ENCODE assay signal across 7 cellular contexts in genomic region chr7:30770936-30771858, GRCh38. TPM values are rescaled to one million over a fixed set of nuclear protein-coding genes. Genes with fewer than 3 reads are reported as not detected.
DNase-seq lines count a peak whose midpoint lies in the region; ATAC-seq and TF ChIP-seq lines count a peak whose summit lies in the region.

Gene MINDY4 (plus strand): TSS chr7:30771417. CDS start chr7:30771494, 77 bp downstream.

- DNase-seq in NCI-H2196 (lab: John Stamatoyannopoulos, UW; ENCODE audit: unreplicated experiment): peak; percentile 87
- DNase-seq in activated CD4-positive, alpha-beta T cell treated with anti-CD3 and anti-CD28 coated beads, Interleukin-2, amount 10 ng/mL, durations not matched to agents 24 days and 14 days: peak; percentile 91
- DNase-seq in colonic mucosa: peak; percentile 83
- peak; percentile 27 to 64 (median 52) for DNase-seq in stimulated activated CD4-positive, alpha-beta T cell treated with anti-CD3 and anti-CD28 coated beads, Interleukin-1b, Interleukin-23, amount 100 ng/mL, for 24 hours (ENCODE audit: low read depth in 4 of 4, low spot score in 1 of 4)

- no peaks in the 10 kb centered on the region for H3K36me3 Mint-ChIP-seq in activated CD4-positive, alpha-beta T cell treated with anti-CD3 and anti-CD28 coated beads, Interleukin-2, amount 10 ng/mL, durations not matched to agents 24 days and 14 days (ENCODE audit: low read depth)

- peak within 1 kb of the TSS; percentile 77 to 79 for H3K9ac ChIP-seq in colonic mucosa (ENCODE audit: low read depth in 2 of 2, low read length in 2 of 2)

- no peak for TF ChIP-seq CTCF in colonic mucosa (IDR thresholded peaks at IDR 0.05)

- H3K9me3 Mint-ChIP-seq in activated CD4-positive, alpha-beta T cell treated with anti-CD3 and anti-CD28 coated beads, Interleukin-2, amount 10 ng/mL, durations not matched to agents 24 days and 14 days: no peaks in the 10 kb centered on the region

- peak within 1 kb of the TSS; percentile 89 for H3K4me3 Mint-ChIP-seq in activated CD4-positive, alpha-beta T cell treated with anti-CD3 and anti-CD28 coated beads, Interleukin-2, amount 10 ng/mL, durations not matched to agents 24 days and 14 days

- peaks cover 5% of the 10 kb centered on the region for H3K4me1 Mint-ChIP-seq in activated CD4-positive, alpha-beta T cell treated with anti-CD3 and anti-CD28 coated beads, Interleukin-2, amount 10 ng/mL, durations not matched to agents 24 days and 14 days

- H3K36me3 ChIP-seq in colonic mucosa: no peaks in the 10 kb centered on the region

- no peaks in the 10 kb centered on the region for H3K9me3 ChIP-seq in colonic mucosa

- intact Hi-C loops in activated CD4-positive, alpha-beta T cell treated with anti-CD3 and anti-CD28 coated beads, Interleukin-2, amount 10 ng/mL, durations not matched to agents 24 days and 14 days (cut with micrococcal nuclease): loop anchor here (5.0 kb wide), 1 partner anchor 744 kb away; the partner anchor contains the start of genes FKBP14 and PLEKHA8
- intact Hi-C loops in colonic mucosa (cut with DNase I): no loop called here

- H3K27me3 ChIP-seq in colonic mucosa: no peaks in the 10 kb centered on the region
- H3K27me3 ChIP-seq in layer of hippocampus (ENCODE audit: control insufficient read depth, insufficient read depth, low read length): no peaks in the 10 kb centered on the region

- H3K27ac ChIP-seq in colonic mucosa: peak within 1 kb of the TSS; percentile 52
- peak within 1 kb of the TSS; percentile 46 for H3K27ac ChIP-seq in layer of hippocampus (ENCODE audit: low read depth, low read length)

- peak within 1 kb of the TSS; percentile 64 for H3K4me3 ChIP-seq in colonic mucosa

- H3K27ac Mint-ChIP-seq in activated CD4-positive, alpha-beta T cell treated with anti-CD3 and anti-CD28 coated beads, Interleukin-2, amount 10 ng/mL, durations not matched to agents 24 days and 14 days: peak within 1 kb of the TSS; percentile 86

- peaks cover 9% of the 10 kb centered on the region for H3K27me3 Mint-ChIP-seq in activated CD4-positive, alpha-beta T cell treated with anti-CD3 and anti-CD28 coated beads, Interleukin-2, amount 10 ng/mL, durations not matched to agents 24 days and 14 days

- ATAC-seq in GM18520 (IDR thresholded peaks at IDR 0.05; ENCODE audit: unreplicated experiment) (peak; percentile 60), HG02981 (IDR thresholded peaks at IDR 0.05; ENCODE audit: unreplicated experiment) (peak; percentile 90)

- H3K4me1 ChIP-seq in colonic mucosa: no peaks in the 10 kb centered on the region

RNA-seq across cellular contexts. Expression of gene MINDY4, which starts in this region (rescaled TPM):
- total RNA-seq in activated CD4-positive, alpha-beta T cell treated with anti-CD3 and anti-CD28 coated beads, Interleukin-2, amount 10 ng/mL, durations not matched to agents 24 days and 14 days: 1.2 and 1.3 TPM in 2 replicates
- total RNA-seq in colonic mucosa: 1 to 10 TPM; 2.2 to 4.2 TPM

Comparison
In these comparisons a context has a peak if more than half of its experiments do, and no peak if none do; other contexts are left out.
1. Peak in every context shown above with its lines: DNase-seq, ATAC-seq, H3K4me3 ChIP-seq and H3K27ac ChIP-seq.